In the genomic region with DNA sequence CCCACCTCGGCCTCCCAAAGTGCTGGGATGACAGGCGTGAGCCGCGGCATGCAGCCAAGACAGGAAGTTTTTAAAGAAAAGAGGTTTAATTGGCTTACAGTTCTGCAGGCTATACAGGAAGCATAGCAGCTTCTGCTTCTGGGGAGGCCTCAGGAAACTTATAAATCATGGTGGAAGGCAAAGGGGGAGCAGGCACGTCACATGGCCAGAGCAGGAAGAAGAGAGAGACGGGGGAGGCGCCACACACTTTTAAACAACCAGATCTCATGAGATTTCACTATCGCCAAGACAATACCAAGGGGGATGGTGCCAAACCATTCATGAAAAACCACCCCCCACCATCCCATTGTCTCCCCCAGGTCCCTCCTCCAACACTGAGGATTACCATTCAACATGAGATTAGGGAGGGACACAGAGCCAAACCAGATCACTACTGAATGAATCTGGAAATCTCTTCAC, we compare ENCODE assay signal across 1 cellular context.
A peak's percentile ranks its signal among the peaks of the same experiment; 100 is the strongest.
TF ChIP-seq lines count a peak whose summit lies in the region.

No MANE protein-coding gene starts in this region.

TF ChIP-seq in H1, 55 proteins besides CTCF, POLR2A, EP300 and RAD21:
- TF ChIP-seq SUZ12 (IDR thresholded peaks at IDR 0.05; ENCODE audit: low read length), result no peak
- TF ChIP-seq CHD2 (IDR thresholded peaks at IDR 0.05; ENCODE audit: low read length), result peak; percentile 47; the same call in 1 of the 2 replicates
TF ChIP-seq in H1: peak in this region for 1.
